Comparison of ENCODE assay signal across 8 cellular contexts in the genomic region with DNA sequence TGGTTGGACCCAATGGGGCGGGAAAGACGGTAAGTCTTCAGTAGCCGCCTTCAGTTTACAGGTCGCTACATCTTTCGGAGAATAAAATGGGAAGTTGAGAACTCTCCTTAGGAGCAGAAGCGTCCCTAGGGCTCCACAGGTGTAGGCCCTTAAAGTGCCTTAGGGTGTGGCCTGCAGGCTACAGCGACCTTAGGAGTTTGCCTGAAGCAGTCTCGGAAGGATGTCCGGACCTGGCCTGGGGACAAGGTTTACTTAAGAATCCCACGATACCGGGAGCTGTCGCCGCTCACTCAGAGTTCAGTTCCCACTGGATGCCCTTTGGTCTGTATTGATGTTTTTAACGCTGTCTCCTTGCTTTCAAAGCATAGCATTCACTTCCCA. TPM values are rescaled to one million over a fixed set of nuclear protein-coding genes. Genes with fewer than 3 reads are reported as not detected.
A peak's percentile ranks its signal among the peaks of the same experiment; 100 is the strongest.
DNase-seq lines count a peak whose midpoint lies in the region; ATAC-seq lines count a peak whose summit lies in the region.

No MANE protein-coding gene starts in this region.

- H3K4me1 ChIP-seq in BLaER1, result peaks cover 20% of the 10 kb centered on the region

- DNase-seq in SKM-1 treated with dmso at 0.1 percent for 144 hours (lab: John Stamatoyannopoulos, UW; ENCODE audit: unreplicated experiment) (peak; percentile 38), caudate nucleus (lab: John Stamatoyannopoulos, UW) (peak in 11 of 61 donors; percentile 13 to 56 (median 34)), left lobe of liver (ENCODE audit: low spot score) (peak; percentile 65), amniotic stem cell (lab: John Stamatoyannopoulos, UW) (no peak)
- DNase-seq in stimulated activated CD4-positive, alpha-beta T cell treated with anti-CD3 and anti-CD28 coated beads, Interleukin-4, amount 100 ng/mL, for 4 hours, result peak; percentile 11 to 21

- H3K4me3 ChIP-seq in BLaER1, result peak overlapping the region; percentile 75

- H3K27ac ChIP-seq in BLaER1, result peak overlapping the region; percentile 91
- H3K27ac ChIP-seq in caudate nucleus (ENCODE audit: low read depth, low read length), result peak overlapping the region; percentile 85

- peak overlapping the region; percentile 88 for H3K9ac ChIP-seq in BLaER1

- no peaks in the 10 kb centered on the region for H4K20me1 ChIP-seq in BLaER1

- H3K27me3 ChIP-seq in BLaER1, result no peaks in the 10 kb centered on the region

- ATAC-seq in GM18868 (IDR thresholded peaks at IDR 0.05; ENCODE audit: unreplicated experiment) (peak; percentile 35), HG03432 (IDR thresholded peaks at IDR 0.05; ENCODE audit: unreplicated experiment) (peak; percentile 37), left lobe of liver (peak; percentile 70)

- H3K36me3 ChIP-seq in BLaER1, result peaks cover 28% of the 10 kb centered on the region

- peaks cover 5% of the 10 kb centered on the region; the same call in 1 of the 2 replicates for H3K9me3 ChIP-seq in BLaER1

- H3K4me2 ChIP-seq in BLaER1, result peak overlapping the region; percentile 84

RNA-seq across cellular contexts. Expression of a gene that starts 0.6 kb away (rescaled TPM):
- 14.5 TPM for total RNA-seq in left lobe of liver

RNA-seq across cellular contexts. Expression of a gene that starts 14.1 kb away (rescaled TPM):
- total RNA-seq in left lobe of liver, result not detected
